In genomic region chr19:49492573-49493411, GRCh38 we compare ENCODE assay signal across 9 cellular contexts. TPM values are rescaled to one million over a fixed set of nuclear protein-coding genes. Genes with fewer than 3 reads are reported as not detected.
DNase-seq lines count a peak whose midpoint lies in the region; ATAC-seq and TF ChIP-seq lines count a peak whose summit lies in the region.
"Had no signal": no experiment of that assay in that cellular context is flagged by ENCODE, and none has a peak within 500 bp of the region (broad histone marks: within the 10 kb centered on the region; RNA-seq: fewer than 3 reads in every experiment).

No MANE protein-coding gene starts in this region.

- DNase-seq in EL (peak; percentile 59), mesothelial cell of epicardium (ENCODE audit: low spot score in 2 of 2, unreplicated experiment in 2 of 2) (no peak), retina (no peak), NCI-H2196 (lab: John Stamatoyannopoulos, UW; ENCODE audit: unreplicated experiment) (no peak)
- DNase-seq in activated CD4-positive, alpha-beta T cell treated with anti-CD3 and anti-CD28 coated beads, Interleukin-2, amount 50 U/mL, for 48 hours = peak; percentile 49 to 55
- DNase-seq: NCI-H748 treated with DMSO at 0.1 percent for 48 hours had no signal

- H3K4me3 Mint-ChIP-seq in IgD-negative memory B cell (peak overlapping the region in 3 of 4 donors; percentile 56 to 83 (median 74)), mesothelial cell of epicardium (no peak overlapping the region)

- ATAC-seq in HG03457 (IDR thresholded peaks at IDR 0.05; ENCODE audit: unreplicated experiment) (no peak), GM21619 (IDR thresholded peaks at IDR 0.05; ENCODE audit: unreplicated experiment) (no peak)

- TF ChIP-seq CTCF in mesothelial cell of epicardium (IDR thresholded peaks at IDR 0.05; ENCODE audit: unreplicated experiment) = no peak

- H3K27ac Mint-ChIP-seq in IgD-negative memory B cell (peak overlapping the region; percentile 92 to 97 (median 93)), mesothelial cell of epicardium (peak overlapping the region; percentile 69)

- no peaks in the 10 kb centered on the region for H3K9me3 Mint-ChIP-seq in IgD-negative memory B cell
- H3K9me3 Mint-ChIP-seq in mesothelial cell of epicardium = no peaks in the 10 kb centered on the region

- H3K4me1 Mint-ChIP-seq in IgD-negative memory B cell = peaks cover 28 to 34% (median 31%) of the 10 kb centered on the region in 3 donors
- H3K4me1 Mint-ChIP-seq in mesothelial cell of epicardium = peaks cover 28% of the 10 kb centered on the region

- H3K36me3 Mint-ChIP-seq in IgD-negative memory B cell (peaks cover 11% of the 10 kb centered on the region), mesothelial cell of epicardium (peaks cover 30% of the 10 kb centered on the region)

- H3K27me3 Mint-ChIP-seq in IgD-negative memory B cell (peaks cover 2% of the 10 kb centered on the region), mesothelial cell of epicardium (ENCODE audit: low read depth) (no peaks in the 10 kb centered on the region)

RNA-seq across cellular contexts. Expression of gene RPS11, which starts 3.4 kb away (rescaled TPM):
- 3,702 TPM for polyA plus RNA-seq in IgD-negative memory B cell
- total RNA-seq in mesothelial cell of epicardium = 2,052 to 2,151 TPM (median 2,132 TPM) in 3 replicates

RNA-seq across cellular contexts. Expression of gene RPL13A, which starts 5.4 kb away (rescaled TPM):
- polyA plus RNA-seq in IgD-negative memory B cell = 3,792 TPM
- total RNA-seq in mesothelial cell of epicardium = 2,869 to 2,959 TPM (median 2,954 TPM) in 3 replicates

RNA-seq across cellular contexts. Expression of gene FLT3LG, which starts 18.8 kb away (rescaled TPM):
- polyA plus RNA-seq in IgD-negative memory B cell = 24.3 TPM
- total RNA-seq in mesothelial cell of epicardium = 1.8 to 2.4 TPM (median 2.0 TPM) in 3 replicates

RNA-seq across cellular contexts. Expression of gene FCGRT, which starts 19.7 kb away (rescaled TPM):
- polyA plus RNA-seq in IgD-negative memory B cell = 60.8 TPM
- 121 to 132 TPM (median 127 TPM) in 3 replicates for total RNA-seq in mesothelial cell of epicardium

RNA-seq across cellular contexts. Expression of gene RCN3, which starts 35.0 kb away (rescaled TPM):
- 3.1 TPM for polyA plus RNA-seq in IgD-negative memory B cell
- 30.3 to 35.1 TPM (median 31.1 TPM) in 3 replicates for total RNA-seq in mesothelial cell of epicardium

Comparison
In these comparisons a context has a peak if more than half of its experiments do, and no peak if none do; other contexts are left out.
1. DNase-seq: peak in EL (single experiment) and activated CD4-positive, alpha-beta T cell treated with anti-CD3 and anti-CD28 coated beads, Interleukin-2, amount 50 U/mL, for 48 hours (2 of 2); none in mesothelial cell of epicardium (0 of 2), retina (single experiment) and NCI-H2196 (single experiment).